ENCODE assay signal across 17 cellular contexts in genomic region chr15:53625260-53625659, GRCh38.
"Had no signal": no experiment of that assay in that cellular context is flagged by ENCODE, and none has a peak within 500 bp of the region (broad histone marks: within the 10 kb centered on the region; RNA-seq: fewer than 3 reads in every experiment).

No MANE protein-coding gene starts in this region.

- H3K4me3 ChIP-seq: adrenal gland, gastroesophageal sphincter, lower lobe of right lung, sigmoid colon, spleen, stomach, thoracic aorta had no signal

- H3K36me3 ChIP-seq: adrenal gland, gastroesophageal sphincter, lower lobe of right lung, sigmoid colon, spleen, stomach, thoracic aorta, WERI-Rb-1 had no signal

- H3K27me3 ChIP-seq: adrenal gland, gastroesophageal sphincter, sigmoid colon, spleen, stomach had no signal

- DNase-seq: activated CD4-positive, alpha-beta memory T cell treated with anti-CD3 and anti-CD28 coated beads, Interleukin-2, amount 10 ng/mL, durations not matched to agents 7 days and 5 days; activated CD4-positive, alpha-beta T cell treated with anti-CD3 and anti-CD28 coated beads for 36 hours; activated effector memory CD4-positive, alpha-beta T cell treated with anti-CD3 and anti-CD28 coated beads, Interleukin-2, amount 50 U/mL, for 16 hours; activated T-cell treated with anti-CD3 and anti-CD28 coated beads, Interleukin-2, amount 50 U/mL, for 4 hours; adrenal gland; dermis blood vessel endothelial cell; left cardiac atrium; lower lobe of right lung; nephron progenitor cell; sigmoid colon; spleen; stomach; WERI-Rb-1 had no signal

- ATAC-seq: activated CD4-positive, alpha-beta T cell treated with anti-CD3 and anti-CD28 coated beads for 36 hours; activated T-cell treated with anti-CD3 and anti-CD28 coated beads, Interleukin-2, amount 50 U/mL, for 4 hours; gastroesophageal sphincter; left cardiac atrium; lower lobe of right lung had no signal

- H3K4me1 ChIP-seq: adrenal gland, gastroesophageal sphincter, lower lobe of right lung, sigmoid colon, spleen, stomach had no signal

- H3K27ac Mint-ChIP-seq: activated CD4-positive, alpha-beta memory T cell treated with anti-CD3 and anti-CD28 coated beads, Interleukin-2, amount 10 ng/mL, durations not matched to agents 7 days and 5 days; activated CD4-positive, alpha-beta T cell treated with anti-CD3 and anti-CD28 coated beads for 36 hours; activated naive CD4-positive, alpha-beta T cell treated with anti-CD3 and anti-CD28 coated beads, Interleukin-2, amount 50 U/mL, for 24 hours; mesothelial cell of epicardium; nephron progenitor cell had no signal

- H3K9me3 ChIP-seq: gastroesophageal sphincter, lower lobe of right lung, sigmoid colon, spleen, stomach, thoracic aorta had no signal

- H3K36me3 Mint-ChIP-seq: activated naive CD4-positive, alpha-beta T cell treated with anti-CD3 and anti-CD28 coated beads, Interleukin-2, amount 50 U/mL, for 24 hours; mesothelial cell of epicardium had no signal

- H3K4me1 Mint-ChIP-seq: activated CD4-positive, alpha-beta memory T cell treated with anti-CD3 and anti-CD28 coated beads, Interleukin-2, amount 10 ng/mL, durations not matched to agents 7 days and 5 days; activated CD4-positive, alpha-beta T cell treated with anti-CD3 and anti-CD28 coated beads for 36 hours; activated naive CD4-positive, alpha-beta T cell treated with anti-CD3 and anti-CD28 coated beads, Interleukin-2, amount 50 U/mL, for 24 hours; mesothelial cell of epicardium; nephron progenitor cell had no signal

- H3K4me3 Mint-ChIP-seq: activated CD4-positive, alpha-beta memory T cell treated with anti-CD3 and anti-CD28 coated beads, Interleukin-2, amount 10 ng/mL, durations not matched to agents 7 days and 5 days; activated CD4-positive, alpha-beta T cell treated with anti-CD3 and anti-CD28 coated beads for 36 hours; activated naive CD4-positive, alpha-beta T cell treated with anti-CD3 and anti-CD28 coated beads, Interleukin-2, amount 50 U/mL, for 24 hours; activated T-cell treated with anti-CD3 and anti-CD28 coated beads, Interleukin-2, amount 50 U/mL, for 4 hours; mesothelial cell of epicardium; nephron progenitor cell had no signal

- H3K27ac ChIP-seq: adrenal gland, gastroesophageal sphincter, lower lobe of right lung, sigmoid colon, spleen, stomach, thoracic aorta, WERI-Rb-1 had no signal

- H3K9me3 Mint-ChIP-seq: activated T-cell treated with anti-CD3 and anti-CD28 coated beads, Interleukin-2, amount 50 U/mL, for 4 hours; mesothelial cell of epicardium; nephron progenitor cell had no signal

- H3K27me3 Mint-ChIP-seq: activated CD4-positive, alpha-beta memory T cell treated with anti-CD3 and anti-CD28 coated beads, Interleukin-2, amount 10 ng/mL, durations not matched to agents 7 days and 5 days; activated CD4-positive, alpha-beta T cell treated with anti-CD3 and anti-CD28 coated beads for 36 hours had no signal
